8 cellular contexts compared by ENCODE assay signal in genomic region chr7:43721193-43721806, GRCh38. TPM values are rescaled to one million over a fixed set of nuclear protein-coding genes. Genes with fewer than 3 reads are reported as not detected.
DNase-seq lines count a peak whose midpoint lies in the region; ATAC-seq and TF ChIP-seq lines count a peak whose summit lies in the region.

No MANE protein-coding gene starts in this region.

- H3K4me3 ChIP-seq in mammary epithelial cell (replicated peaks in 1 of 3; ENCODE audit: insufficient read depth in 1 of 3, low read depth in 2 of 3, low read length in 3 of 3): no peak overlapping the region

- peak; percentile 33 for DNase-seq in GF-D8 (lab: John Stamatoyannopoulos, UW)
- DNase-seq in NCI-H2171 (lab: John Stamatoyannopoulos, UW): peak; percentile 25
- no peak for DNase-seq in mammary epithelial cell
- DNase-seq in lung microvascular endothelial cell (ENCODE audit: low read depth in 2 of 2): peak; percentile 68 to 77
- no peak for DNase-seq in HPDE6-E6E7 (ENCODE audit: extremely low spot score)

- no peak overlapping the region for H3K9ac ChIP-seq in mammary epithelial cell (ENCODE audit: insufficient read depth, low read length)

- dilution Hi-C loops in mammary epithelial cell (cut with HindIII; ENCODE audit: low sequenced_read_pairs): no loop called here

- H3K4me1 ChIP-seq in mammary epithelial cell (ENCODE audit: insufficient read depth, low read length): peaks cover 4% of the 10 kb centered on the region

- H2AFZ ChIP-seq in mammary epithelial cell (ENCODE audit: low read depth, low read length): no peak overlapping the region

- peaks cover 5% of the 10 kb centered on the region for H3K9me3 ChIP-seq in mammary epithelial cell (replicated peaks; ENCODE audit: insufficient read depth, low read length)

- CTCF ChIA-PET in mammary epithelial cell (lab: Charles Lee; ENCODE audit: low non-redundant PET): interaction anchor here (0.6 to 0.7 kb wide), 2 partner anchors 115 to 139 kb away, joined by 6 to 7 read pairs; partner anchors contain the start of gene STK17A

- in situ Hi-C loops in mammary epithelial cell (cut with MboI; ENCODE audit: low sequenced_read_pairs in 2 of 2): loop anchor here in 1 of 2 donors (10.0 to 25.0 kb wide), 2 partner anchors 114 to 134 kb away; partner anchors contain the start of gene STK17A

- no peaks in the 10 kb centered on the region for H3K36me3 ChIP-seq in mammary epithelial cell (ENCODE audit: insufficient read depth, low read length)

- BruUV-seq in mammary epithelial cell (replicated peaks; lab: Mats Ljungman, UMichigan): no TSS peak

- TF ChIP-seq CTCF in 22Rv1 (IDR thresholded peaks at IDR 0.05) (peak; percentile 93), mammary epithelial cell (conservative IDR thresholded peaks at IDR 0.05 in 1 of 2, IDR thresholded peaks at IDR 0.05 in 1 of 2; ENCODE audit: extremely low read depth in 1 of 2, insufficient read depth in 1 of 2, low read depth in 1 of 2, low read length in 2 of 2) (peak; percentile 50 to 55)

- H3K27ac ChIP-seq in 22Rv1 (no peak overlapping the region), mammary epithelial cell (ENCODE audit: insufficient read depth, low read depth, low read length) (no peak overlapping the region)

- no peak overlapping the region for H3K4me2 ChIP-seq in mammary epithelial cell (ENCODE audit: insufficient read depth, low read depth, low read length)

- peaks cover 97% of the 10 kb centered on the region for H3K79me2 ChIP-seq in mammary epithelial cell (ENCODE audit: insufficient read depth, low read length)

- H4K20me1 ChIP-seq in mammary epithelial cell (ENCODE audit: insufficient read depth, low read length): no peaks in the 10 kb centered on the region

- ATAC-seq in GM21529 (IDR thresholded peaks at IDR 0.05; ENCODE audit: unreplicated experiment) (no peak), GM21737 (IDR thresholded peaks at IDR 0.05; ENCODE audit: unreplicated experiment) (no peak)

- 49% methylated on average over 2 of the region's 2 CpGs for WGBS in mammary epithelial cell (ENCODE audit: low coverage, missing lambda C conversion rate)

- intact Hi-C loops in mammary epithelial cell (cut with micrococcal nuclease): loop anchor here (1.0 to 2.0 kb wide), 4 partner anchors 118 to 780 kb away; no protein-coding TSS in a partner anchor

- no peaks in the 10 kb centered on the region for H3K27me3 ChIP-seq in mammary epithelial cell (ENCODE audit: insufficient read depth, low read length)

RNA-seq across cellular contexts. Expression of gene COA1, which starts 8.0 kb away (rescaled TPM):
- total RNA-seq in mammary epithelial cell (10 to 100 TPM; 34.8 to 51.6 TPM), lung microvascular endothelial cell (27.0 and 29.4 TPM in 2 replicates)
- 25.9 TPM for polyA plus RNA-seq in mammary epithelial cell
- 16.5 TPM for polyA minus RNA-seq in mammary epithelial cell

RNA-seq across cellular contexts. Expression of gene BLVRA, which starts 37.2 kb away (rescaled TPM):
- 10 to 100 TPM; 24.7 to 37.3 TPM for total RNA-seq in mammary epithelial cell
- 44.4 TPM for polyA plus RNA-seq in mammary epithelial cell
- polyA minus RNA-seq in mammary epithelial cell: 83.4 TPM
- 20.0 and 21.6 TPM in 2 replicates for total RNA-seq in lung microvascular endothelial cell

Comparison
In these comparisons a context has a peak if more than half of its experiments do, and no peak if none do; other contexts are left out.
1. DNase-seq: peak in GF-D8 (single experiment), NCI-H2171 (single experiment) and lung microvascular endothelial cell (2 of 2); none in mammary epithelial cell (single experiment) and HPDE6-E6E7 (single experiment).